ENCODE assay signal across 9 cellular contexts in the genomic region with DNA sequence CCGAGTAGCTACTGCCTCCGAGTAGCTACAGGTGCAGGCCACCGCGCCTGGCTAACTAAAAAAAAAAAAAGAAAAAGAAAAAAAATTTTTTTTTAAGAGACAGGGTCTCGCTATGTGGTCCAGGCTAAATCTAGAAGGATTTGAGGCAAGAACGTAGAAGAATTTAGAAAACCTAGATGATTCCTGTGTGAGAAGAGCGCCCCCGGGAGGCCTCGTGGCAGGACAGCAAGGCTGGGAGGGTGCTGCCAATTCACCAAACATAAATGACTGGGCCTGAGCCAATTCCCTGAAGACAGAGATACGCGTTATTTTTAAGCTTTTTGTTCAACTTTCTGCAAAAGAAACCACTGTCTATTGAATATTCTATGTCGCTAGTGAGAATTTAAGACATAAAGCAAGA.
A peak's percentile ranks its signal among the peaks of the same experiment; 100 is the strongest.
DNase-seq lines count a peak whose midpoint lies in the region; ATAC-seq and TF ChIP-seq lines count a peak whose summit lies in the region.
"Had no signal": no experiment of that assay in that cellular context is flagged by ENCODE, and none has a peak within 500 bp of the region (broad histone marks: within the 10 kb centered on the region; RNA-seq: fewer than 3 reads in every experiment).

No MANE protein-coding gene starts in this region.

- H3K9me3 Mint-ChIP-seq in stimulated activated naive CD8-positive, alpha-beta T cell treated with anti-CD3 and anti-CD28 coated beads, Interleukin-15, amount 100 ng/mL, for 72 hours = no peaks in the 10 kb centered on the region
- H3K9me3 Mint-ChIP-seq: stimulated activated effector memory CD8-positive, alpha-beta T cell treated with anti-CD3 and anti-CD28 coated beads, Interleukin-12 subunit alpha, Interleukin-12 subunit beta, amount 100 ng/mL, for 72 hours had no signal

- H3K4me3 Mint-ChIP-seq in stimulated activated naive CD8-positive, alpha-beta T cell treated with anti-CD3 and anti-CD28 coated beads, Interleukin-15, amount 100 ng/mL, for 72 hours = no peak overlapping the region
- H3K4me3 Mint-ChIP-seq: stimulated activated effector memory CD8-positive, alpha-beta T cell treated with anti-CD3 and anti-CD28 coated beads, Interleukin-12 subunit alpha, Interleukin-12 subunit beta, amount 100 ng/mL, for 72 hours had no signal

- H3K4me1 ChIP-seq in RWPE2 (ENCODE audit: insufficient read depth, poor library complexity, severe bottlenecking) = peaks cover 3% of the 10 kb centered on the region

- H3K27ac ChIP-seq in RWPE2 (ENCODE audit: poor library complexity, severe bottlenecking) = no peak overlapping the region

- H3K27me3 ChIP-seq in RWPE2 (ENCODE audit: insufficient read depth, poor library complexity, severe bottlenecking) = no peaks in the 10 kb centered on the region

- no peak overlapping the region for H3K4me3 ChIP-seq in HFF-Myc (replicated peaks; ENCODE audit: low read depth, low read length)
- H3K4me3 ChIP-seq in RWPE2 (ENCODE audit: severe bottlenecking) = no peak overlapping the region

- H3K36me3 ChIP-seq in RWPE2 (ENCODE audit: low read depth) = no peaks in the 10 kb centered on the region

- no peak overlapping the region for H3K27ac Mint-ChIP-seq in stimulated activated naive CD8-positive, alpha-beta T cell treated with anti-CD3 and anti-CD28 coated beads, Interleukin-15, amount 100 ng/mL, for 72 hours
- H3K27ac Mint-ChIP-seq: stimulated activated effector memory CD8-positive, alpha-beta T cell treated with anti-CD3 and anti-CD28 coated beads, Interleukin-12 subunit alpha, Interleukin-12 subunit beta, amount 100 ng/mL, for 72 hours had no signal

- H3K4me1 Mint-ChIP-seq in stimulated activated naive CD8-positive, alpha-beta T cell treated with anti-CD3 and anti-CD28 coated beads, Interleukin-15, amount 100 ng/mL, for 72 hours = peaks cover 15% of the 10 kb centered on the region

- ATAC-seq in RWPE2 (ENCODE audit: low read depth) (no peak; the same call in 2 of the 3 replicates), GM18517 (IDR thresholded peaks at IDR 0.05; ENCODE audit: unreplicated experiment) (no peak)
- ATAC-seq in stimulated activated naive CD8-positive, alpha-beta T cell treated with anti-CD3 and anti-CD28 coated beads, Interleukin-15, amount 100 ng/mL, for 72 hours = no peak
- ATAC-seq: stimulated activated effector memory CD8-positive, alpha-beta T cell treated with anti-CD3 and anti-CD28 coated beads, Interleukin-12 subunit alpha, Interleukin-12 subunit beta, amount 100 ng/mL, for 72 hours had no signal

- DNase-seq in DMS114 treated with DMSO at 0.1 percent for 48 hours (lab: John Stamatoyannopoulos, UW; ENCODE audit: unreplicated experiment) (peak; percentile 3), HFF-Myc (ENCODE audit: extremely low read depth, low read depth) (no peak), RWPE2 (ENCODE audit: low spot score) (no peak), globus pallidus (ENCODE audit: low spot score) (peak; percentile 9), ureter (ENCODE audit: low spot score) (no peak), NCI-H2171 (lab: John Stamatoyannopoulos, UW) (no peak)
- DNase-seq in stimulated activated naive CD8-positive, alpha-beta T cell treated with anti-CD3 and anti-CD28 coated beads, Interleukin-15, amount 100 ng/mL, for 72 hours = no peak

- TF ChIP-seq CTCF in HFF-Myc (IDR thresholded peaks at IDR 0.05; ENCODE audit: low read depth, low read length, missing control alignments) = peak; percentile 51
- peak; percentile 63 for TF ChIP-seq CTCF in RWPE2 (IDR thresholded peaks at IDR 0.05; ENCODE audit: poor library complexity, severe bottlenecking)

- H3K27me3 Mint-ChIP-seq in stimulated activated naive CD8-positive, alpha-beta T cell treated with anti-CD3 and anti-CD28 coated beads, Interleukin-15, amount 100 ng/mL, for 72 hours = no peaks in the 10 kb centered on the region

- H3K9me3 ChIP-seq in RWPE2 (ENCODE audit: severe bottlenecking) = no peaks in the 10 kb centered on the region

Comparison
In these comparisons a context has a peak if more than half of its experiments do, and no peak if none do; other contexts are left out.
1. DNase-seq: peak in DMS114 treated with DMSO at 0.1 percent for 48 hours (single experiment) and globus pallidus (single experiment); none in HFF-Myc (single experiment), RWPE2 (single experiment), stimulated activated naive CD8-positive, alpha-beta T cell treated with anti-CD3 and anti-CD28 coated beads, Interleukin-15, amount 100 ng/mL, for 72 hours (0 of 2), ureter (single experiment) and NCI-H2171 (single experiment).